ENCODE assay signal across 1 cellular context in genomic region chr1:170145691-170146676, GRCh38.
TF ChIP-seq lines count a peak whose summit lies in the region.

Gene NTMT2, plus strand, starts transcription at chr1:170145959. Its CDS starts 149 bp downstream, at chr1:170146108.

TF ChIP-seq in GM12878, 131 proteins besides CTCF, POLR2A, EP300 and RAD21:
- TF ChIP-seq ZZZ3 (IDR thresholded peaks at IDR 0.05; ENCODE audit: control insufficient read depth, insufficient read length, low read depth) (no peak), JUNB (IDR thresholded peaks at IDR 0.05) (peak; percentile 36; the same call in 1 of the 2 replicates)
TF ChIP-seq in GM12878: peak in this region for 1.
